31 cellular contexts compared by ENCODE assay signal in the genomic region with DNA sequence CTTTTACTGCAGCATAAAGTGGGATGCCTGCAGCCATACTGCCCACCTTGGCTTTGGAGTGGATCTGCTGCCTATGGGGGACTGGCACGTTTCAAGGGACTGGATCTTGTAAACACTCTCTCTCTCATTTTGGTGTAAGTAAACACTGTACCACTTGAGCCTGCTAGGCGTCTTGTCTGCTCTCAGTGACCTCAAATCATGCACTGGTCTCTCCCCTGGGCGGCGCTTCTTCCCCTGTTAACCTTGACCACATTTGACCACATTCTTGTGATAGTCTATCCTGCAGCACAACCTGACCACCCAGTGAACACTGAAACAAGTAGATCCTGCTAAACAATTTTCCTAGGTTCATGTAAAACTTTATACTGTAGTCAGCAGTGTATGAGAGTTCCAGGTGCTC.
"Had no signal": no experiment of that assay in that cellular context is flagged by ENCODE, and none has a peak within 500 bp of the region (broad histone marks: within the 10 kb centered on the region; RNA-seq: fewer than 3 reads in every experiment).

No MANE protein-coding gene starts in this region.

- H3K4me3 ChIP-seq: colonic mucosa, esophagus squamous epithelium, gastroesophageal sphincter had no signal

- H3K36me3 ChIP-seq: brain microvascular endothelial cell, colonic mucosa, esophagus squamous epithelium, gastroesophageal sphincter had no signal

- ATAC-seq: activated T-cell treated with anti-CD3 and anti-CD28 coated beads, Interleukin-2, amount 50 U/mL, for 72 hours; gastroesophageal sphincter; T-helper 17 cell; WTC11 had no signal

- DNase-seq: activated CD4-positive, alpha-beta memory T cell treated with anti-CD3 and anti-CD28 coated beads, Interleukin-2, amount 10 ng/mL, durations not matched to agents 7 days and 5 days; activated CD4-positive, alpha-beta T cell treated with anti-CD3 and anti-CD28 coated beads for 1 hour; activated CD4-positive, alpha-beta T cell treated with anti-CD3 and anti-CD28 coated beads for 4 hours; activated CD4-positive, alpha-beta T cell treated with anti-CD3 and anti-CD28 coated beads, Interleukin-2, amount 10 ng/mL, durations not matched to agents 7 days and 5 days; activated CD4-positive, alpha-beta T cell treated with anti-CD3 and anti-CD28 coated beads, Interleukin-2, amount 50 U/mL, for 4 hours; activated CD8-positive, alpha-beta memory T cell treated with anti-CD3 and anti-CD28 coated beads, Interleukin-2, amount 50 U/mL, for 48 hours; activated gamma-delta T cell; activated naive CD4-positive, alpha-beta T cell; activated naive CD4-positive, alpha-beta T cell treated with anti-CD3 and anti-CD28 coated beads, Interleukin-2, amount 50 U/mL, for 16 hours; activated T-cell treated with anti-CD3 and anti-CD28 coated beads for 4 hours; activated T-cell treated with anti-CD3 and anti-CD28 coated beads, Interleukin-2, amount 50 U/mL, for 24 hours; activated T-cell treated with anti-CD3 and anti-CD28 coated beads, Interleukin-2, amount 50 U/mL, for 72 hours; amniotic stem cell; anterior cingulate cortex; brain microvascular endothelial cell; cerebellar nuclear complex; colonic mucosa; effector CD8-positive, alpha-beta T cell; esophagus squamous epithelium; foreskin melanocyte; hippocampal formation; T-helper 17 cell; T1000 had no signal

- H3K27me3 ChIP-seq: brain microvascular endothelial cell, colonic mucosa, esophagus squamous epithelium, gastroesophageal sphincter had no signal

- H3K27ac ChIP-seq: brain microvascular endothelial cell, colonic mucosa, epithelial cell of prostate, esophagus squamous epithelium, gastroesophageal sphincter, VCaP had no signal

- H3K9me3 ChIP-seq: colonic mucosa, esophagus squamous epithelium had no signal

- H3K4me1 ChIP-seq: colonic mucosa, esophagus squamous epithelium, gastroesophageal sphincter had no signal

- FAIRE-seq: astrocyte, bronchial epithelial cell, endometrium, endothelial cell of umbilical vein had no signal
